ENCODE assay signal across 8 cellular contexts in the genomic region with DNA sequence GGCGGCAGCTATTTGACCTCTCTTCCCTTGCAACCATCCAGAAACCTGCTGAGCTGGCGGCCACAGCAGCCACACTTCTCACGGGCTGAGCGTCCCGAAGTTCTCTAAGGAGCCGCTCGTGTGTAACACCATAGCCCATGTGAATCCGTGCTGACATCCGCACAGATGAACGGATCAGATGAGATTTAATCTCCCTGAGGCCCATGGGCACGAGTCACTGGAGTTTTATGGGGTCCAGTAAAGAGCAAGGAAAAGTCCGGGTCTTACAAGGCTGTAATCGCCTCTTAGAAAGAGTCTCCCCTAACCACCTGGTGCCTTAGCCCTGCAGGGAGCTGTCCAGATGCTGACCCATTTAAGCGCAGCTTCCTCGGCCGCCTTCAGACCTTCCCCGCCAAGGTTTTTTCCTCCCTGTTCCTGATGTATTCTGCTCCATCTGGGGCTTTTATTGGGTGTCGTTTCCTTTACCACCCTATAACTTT. TPM values are rescaled to one million over a fixed set of nuclear protein-coding genes. Genes with fewer than 3 reads are reported as not detected.
A peak's percentile ranks its signal among the peaks of the same experiment; 100 is the strongest.
DNase-seq lines count a peak whose midpoint lies in the region; ATAC-seq and TF ChIP-seq lines count a peak whose summit lies in the region.
"Had no signal": no experiment of that assay in that cellular context is flagged by ENCODE, and none has a peak within 500 bp of the region (broad histone marks: within the 10 kb centered on the region; RNA-seq: fewer than 3 reads in every experiment).

No MANE protein-coding gene starts in this region.

- H2AFZ ChIP-seq in PC-3 (ENCODE audit: low read length) (no peak overlapping the region), neural progenitor cell (replicated peaks) (no peak overlapping the region)

- H3K4me1 Mint-ChIP-seq in neural progenitor cell = peaks cover 37% of the 10 kb centered on the region

- H4K20me1 ChIP-seq in PC-3 (ENCODE audit: low read length) = no peaks in the 10 kb centered on the region
- peaks cover 17% of the 10 kb centered on the region for H4K20me1 ChIP-seq in neural progenitor cell (ENCODE audit: low read depth)

- CTCF ChIA-PET in PC-3 (lab: Charles Lee) = no interaction called here

- peak; percentile 76 for DNase-seq in H7
- peak; percentile 77 for DNase-seq in PC-3
- peak; percentile 78 for DNase-seq in epithelial cell of esophagus (ENCODE audit: low read depth)
- peak; percentile 87 for DNase-seq in neural progenitor cell (ENCODE audit: low spot score)
- DNase-seq in NCI-H345 treated with DMSO at 0.1 percent for 48 hours (lab: John Stamatoyannopoulos, UW; ENCODE audit: unreplicated experiment) = no peak
- DNase-seq in 8988T = no peak

- BruUV-seq in PC-3 (replicated peaks; lab: Mats Ljungman, UMichigan) = no TSS peak

- TF ChIP-seq CTCF in PC-3 (conservative IDR thresholded peaks at IDR 0.05; ENCODE audit: low read depth, low read length) (no peak), epithelial cell of esophagus (IDR thresholded peaks at IDR 0.05; ENCODE audit: insufficient read depth, low read depth, low read length, missing control alignments) (no peak), neural progenitor cell (IDR thresholded peaks at IDR 0.05) (no peak), gastroesophageal sphincter (IDR thresholded peaks at IDR 0.05) (no peak)

- 0 to 4% methylated on average over 6 to 15 of the region's 18 CpGs for WGBS in gastroesophageal sphincter (ENCODE audit: low coverage in 1 of 2), 2 donors

- H3K4me1 ChIP-seq in PC-3 (ENCODE audit: insufficient read depth, low read length) = no peaks in the 10 kb centered on the region
- peaks cover 11% of the 10 kb centered on the region for H3K4me1 ChIP-seq in neural progenitor cell
- peaks cover 0 to 5% (median 0%) of the 10 kb centered on the region in 3 donors for H3K4me1 ChIP-seq in gastroesophageal sphincter

- POLR2A ChIA-PET in PC-3 (lab: Charles Lee; ENCODE audit: unreplicated experiment) = no interaction called here

- H3K36me3 ChIP-seq in H7 (replicated peaks; ENCODE audit: control insufficient read depth, insufficient read depth, low read length) = no peaks in the 10 kb centered on the region
- H3K36me3 ChIP-seq in PC-3 (ENCODE audit: low read depth, low read length) = no peaks in the 10 kb centered on the region
- H3K36me3 ChIP-seq in neural progenitor cell = no peaks in the 10 kb centered on the region
- H3K36me3 ChIP-seq in gastroesophageal sphincter = no peaks in the 10 kb centered on the region

- H3K4me3 ChIP-seq in H7 (ENCODE audit: insufficient read depth, low read depth, low read length) = no peak overlapping the region
- H3K4me3 ChIP-seq in PC-3 (ENCODE audit: low read length) = no peak overlapping the region
- no peak overlapping the region for H3K4me3 ChIP-seq in epithelial cell of esophagus (ENCODE audit: low read length)
- no peak overlapping the region for H3K4me3 ChIP-seq in neural progenitor cell
- no peak overlapping the region for H3K4me3 ChIP-seq in gastroesophageal sphincter

- intact Hi-C loops in PC-3 (cut with micrococcal nuclease) = no loop called here

- peak overlapping the region; percentile 59 for H3K4me3 Mint-ChIP-seq in neural progenitor cell
- H3K4me3 Mint-ChIP-seq: naive thymus-derived CD4-positive, alpha-beta T cell had no signal

- H3K9ac ChIP-seq in PC-3 (ENCODE audit: low read length) (no peak overlapping the region), neural progenitor cell (no peak overlapping the region)

- H3K27me3 ChIP-seq in H7 (ENCODE audit: control insufficient read depth, insufficient read depth, low read length) (peaks cover 2% of the 10 kb centered on the region), PC-3 (ENCODE audit: low read length) (peaks cover 30% of the 10 kb centered on the region), neural progenitor cell (peaks cover 22% of the 10 kb centered on the region), gastroesophageal sphincter (peaks cover 64% of the 10 kb centered on the region)

- H3K79me2 ChIP-seq in PC-3 (ENCODE audit: low read length) = no peaks in the 10 kb centered on the region
- no peaks in the 10 kb centered on the region for H3K79me2 ChIP-seq in neural progenitor cell (ENCODE audit: low read depth)

- H3K9me3 Mint-ChIP-seq in neural progenitor cell = no peaks in the 10 kb centered on the region

- H3K27me3 Mint-ChIP-seq in neural progenitor cell (ENCODE audit: insufficient read depth, low read depth) = peaks cover 38% of the 10 kb centered on the region

- no peak overlapping the region for H3K4me2 ChIP-seq in PC-3 (ENCODE audit: low read length)
- H3K4me2 ChIP-seq in neural progenitor cell = peak overlapping the region; percentile 25

- peak overlapping the region; percentile 87 for H3K27ac Mint-ChIP-seq in neural progenitor cell
- H3K27ac Mint-ChIP-seq: naive thymus-derived CD4-positive, alpha-beta T cell had no signal

- TF ChIP-seq POLR2A in gastroesophageal sphincter (IDR thresholded peaks at IDR 0.05) = no peak

- H3F3A ChIP-seq in PC-3 (ENCODE audit: low read length, unreplicated experiment) (no peaks in the 10 kb centered on the region), neural progenitor cell (ENCODE audit: low read depth) (peaks cover 19% of the 10 kb centered on the region)

- H3K9me3 ChIP-seq in PC-3 (ENCODE audit: low read length) = no peaks in the 10 kb centered on the region
- H3K9me3 ChIP-seq in neural progenitor cell (ENCODE audit: low read depth) = no peaks in the 10 kb centered on the region
- H3K9me3 ChIP-seq in gastroesophageal sphincter = peaks cover 0 to 5% (median 0%) of the 10 kb centered on the region in 3 donors

- H3K9me2 ChIP-seq in PC-3 (replicated peaks; ENCODE audit: low read length) = no peaks in the 10 kb centered on the region

- ATAC-seq in PC-3 (peak; percentile 99), gastroesophageal sphincter (no peak)
- ATAC-seq: naive thymus-derived CD4-positive, alpha-beta T cell had no signal

- no peak for TF ChIP-seq EP300 in gastroesophageal sphincter (IDR thresholded peaks at IDR 0.05)

- H3K27ac ChIP-seq in PC-3 (ENCODE audit: low read length) (no peak overlapping the region), neural progenitor cell (no peak overlapping the region), gastroesophageal sphincter (no peak overlapping the region)

- no peaks in the 10 kb centered on the region for H3K36me3 Mint-ChIP-seq in neural progenitor cell

RNA-seq across cellular contexts. Expression of gene CACNG5, which starts 5.5 kb away (rescaled TPM):
- 1.4 and 2.0 TPM in 2 replicates for total RNA-seq in H7 (2014; rRNA removed; shearing (Covaris generic))
- total RNA-seq in PC-3 (2014; rRNA removed) (not detected in 2 replicates), neural progenitor cell (ENCODE audit: low replicate concordance) (not detected in 2 replicates), gastroesophageal sphincter (not detected)
- total RNA-seq: naive thymus-derived CD4-positive, alpha-beta T cell had no signal

Comparison
In these comparisons a context has a peak if more than half of its experiments do, and no peak if none do; other contexts are left out.
1. DNase-seq: peak in H7 (single experiment), PC-3 (single experiment), epithelial cell of esophagus (single experiment) and neural progenitor cell (single experiment); none in NCI-H345 treated with DMSO at 0.1 percent for 48 hours (single experiment) and 8988T (single experiment).